Comparison of ENCODE assay signal across 17 cellular contexts in the genomic region with DNA sequence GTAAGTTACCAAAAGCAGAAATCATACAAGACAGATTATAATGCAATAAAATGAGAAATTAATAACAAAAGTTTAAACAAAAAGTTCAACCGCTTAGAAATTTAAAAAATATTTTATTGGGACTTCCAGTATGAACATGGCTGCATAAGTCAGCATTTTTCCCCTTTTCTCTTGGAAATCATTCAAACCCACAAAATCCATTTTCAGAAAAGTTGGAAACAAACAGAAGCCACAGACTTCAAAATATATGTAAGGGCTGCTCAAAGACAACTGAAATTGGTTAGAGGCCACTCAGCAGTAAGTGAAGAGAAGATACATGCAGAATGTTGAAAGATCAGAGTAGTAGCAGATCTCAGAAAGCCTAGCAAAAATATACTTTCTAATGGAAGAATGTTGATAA.
"Had no signal": no experiment of that assay in that cellular context is flagged by ENCODE, and none has a peak within 500 bp of the region (broad histone marks: within the 10 kb centered on the region; RNA-seq: fewer than 3 reads in every experiment).

No MANE protein-coding gene starts in this region.

- H3K9ac ChIP-seq: parathyroid adenoma had no signal

- H2AFZ ChIP-seq: parathyroid adenoma had no signal

- H3K79me2 ChIP-seq: parathyroid adenoma had no signal

- DNase-seq: colonic mucosa; dermis blood vessel endothelial cell; effector memory CD4-positive, alpha-beta T cell; foreskin fibroblast; gastrocnemius medialis; head of caudate nucleus; naive B cell; right lobe of liver; stimulated activated CD4-positive, alpha-beta T cell treated with anti-CD3 and anti-CD28 coated beads, Interleukin-2, amount 100 ng/mL, for 24 hours; stimulated activated CD4-positive, alpha-beta T cell treated with anti-CD3 and anti-CD28 coated beads, Interleukin-4, amount 100 ng/mL, for 24 hours; trophoblast cell had no signal

- H3K4me1 ChIP-seq: colonic mucosa, parathyroid adenoma, right lobe of liver had no signal

- H3K4me3 ChIP-seq: colonic mucosa, esophagus muscularis mucosa, gastrocnemius medialis, lung, right lobe of liver, suprapubic skin had no signal

- H3K36me3 ChIP-seq: colonic mucosa, right lobe of liver, suprapubic skin had no signal

- H3K9me3 ChIP-seq: colonic mucosa, esophagus muscularis mucosa, gastrocnemius medialis, right lobe of liver, suprapubic skin had no signal

- H3K27me3 ChIP-seq: colonic mucosa, esophagus muscularis mucosa, gastrocnemius medialis, right lobe of liver, suprapubic skin had no signal

- H3K27ac ChIP-seq: colonic mucosa, esophagus muscularis mucosa, parathyroid adenoma, right lobe of liver, suprapubic skin had no signal

- ATAC-seq: gastrocnemius medialis; natural killer cell treated with Interleukin-12 subunit alpha and Interleukin-12 subunit beta and Interleukin-15 and Interleukin-18, amount 100 ng/mL, for 72 hours; right lobe of liver; stimulated activated memory B cell treated with anti-CD40 and anti-IgM and Interleukin-4, amounts not matched to agents 10 μg/mL and 1 μg/mL and 100 μg/mL, for 72 hours had no signal
